In genomic region chr1:46513536-46513935, GRCh38 we compare ENCODE assay signal across 23 cellular contexts. TPM values are rescaled to one million over a fixed set of nuclear protein-coding genes. Genes with fewer than 3 reads are reported as not detected.
"Had no signal": no experiment of that assay in that cellular context is flagged by ENCODE, and none has a peak within 500 bp of the region (broad histone marks: within the 10 kb centered on the region; RNA-seq: fewer than 3 reads in every experiment).

No MANE protein-coding gene starts in this region.

- H3K36me3 ChIP-seq: MG63 had no signal

- H3K9ac ChIP-seq: SK-N-SH had no signal

- H3K4me2 ChIP-seq: SK-N-SH had no signal

- H3K27me3 ChIP-seq: MG63 had no signal

- H3K4me3 ChIP-seq: MG63 had no signal

- DNase-seq: IMR-90, Karpas-422, KG1, MG63, NCI-H1092, NCI-H1105 treated with DMSO at 0.1 percent for 48 hours, NCI-H1417 treated with DMSO at 0.1 percent for 48 hours, NCI-H146, NCI-H1694 treated with DMSO at 0.1 percent for 48 hours, NCI-H1930, NCI-H2081, NCI-H2107, NCI-H2227 treated with DMSO at 0.1 percent for 48 hours, NCI-H524, NCI-H526 treated with DMSO at 0.1 percent for 48 hours, NCI-H748 treated with DMSO at 0.1 percent for 48 hours, RPMI8226, SHP77, SK-N-SH had no signal

- FAIRE-seq: RCC 7860 had no signal

- H3K9me3 ChIP-seq: MG63, SK-N-SH had no signal

RNA-seq across cellular contexts. Expression of gene DMBX1, which starts 23.9 kb away (rescaled TPM):
- total RNA-seq: IMR-90, NCI-H460 had no signal
- polyA plus RNA-seq: IMR-90, SK-N-SH had no signal

RNA-seq across cellular contexts. Expression of gene KNCN, which starts 37.9 kb away (rescaled TPM):
- total RNA-seq: HT-29, IMR-90, NCI-H460, SK-MEL-5 had no signal
- polyA plus RNA-seq: IMR-90, SK-N-SH had no signal
